In genomic region chr1:37514350-37515184, GRCh38 we compare ENCODE assay signal across 1 cellular context.
TF ChIP-seq lines count a peak whose summit lies in the region.

TSS of gene MEAF6 (minus strand) at chr1:37514766. CDS start at chr1:37514746, 20 bp downstream.

TF ChIP-seq in WTC11, 78 proteins besides CTCF, POLR2A, EP300 and RAD21 (continued from another document and continues in another):
- TF ChIP-seq PREB (CRISPR knock-in tag; IDR thresholded peaks at IDR 0.05; ENCODE audit: borderline replicate concordance) (no peak), CREB1 (CRISPR knock-in tag; IDR thresholded peaks at IDR 0.05) (0 out of 2 replicates have a peak, but pooled peaks have one; percentile 73), AR (CRISPR knock-in tag; IDR thresholded peaks at IDR 0.05) (no peak), ZNF317 (CRISPR knock-in tag; IDR thresholded peaks at IDR 0.05; ENCODE audit: borderline replicate concordance, low read depth) (no peak), ZBTB21 (CRISPR knock-in tag; IDR thresholded peaks at IDR 0.05; ENCODE audit: borderline replicate concordance) (no peak), NFE2L1 (CRISPR knock-in tag; IDR thresholded peaks at IDR 0.05) (peak; percentile 38; the same call in 1 of the 2 replicates), ZNF425 (CRISPR knock-in tag; conservative IDR thresholded peaks at IDR 0.05) (no peak), ZNF512 (CRISPR knock-in tag; IDR thresholded peaks at IDR 0.05; ENCODE audit: borderline replicate concordance) (no peak), PRDM15 (CRISPR knock-in tag; IDR thresholded peaks at IDR 0.05) (no peak; the same call in 1 of the 2 replicates), GABPB1 (CRISPR knock-in tag; IDR thresholded peaks at IDR 0.05) (no peak), ZNF281 (CRISPR knock-in tag; IDR thresholded peaks at IDR 0.05) (no peak), ATF3 (CRISPR knock-in tag; conservative IDR thresholded peaks at IDR 0.05) (no peak), USF1 (CRISPR knock-in tag; IDR thresholded peaks at IDR 0.05) (no peak), ATF6 (CRISPR knock-in tag; IDR thresholded peaks at IDR 0.05) (no peak), E2F4 (CRISPR knock-in tag; IDR thresholded peaks at IDR 0.05; ENCODE audit: borderline replicate concordance, low read depth) (no peak), SOX15 (CRISPR knock-in tag; IDR thresholded peaks at IDR 0.05) (no peak), ESRRA (CRISPR knock-in tag; IDR thresholded peaks at IDR 0.05; ENCODE audit: borderline replicate concordance) (no peak), SP1 (CRISPR knock-in tag; conservative IDR thresholded peaks at IDR 0.05) (peak; percentile 81; the same call in 1 of the 2 replicates), NR2C2 (CRISPR knock-in tag; IDR thresholded peaks at IDR 0.05) (no peak), NR1H2 (CRISPR knock-in tag; IDR thresholded peaks at IDR 0.05) (no peak), ZNF423 (CRISPR knock-in tag; IDR thresholded peaks at IDR 0.05) (no peak), KAT7 (CRISPR knock-in tag; IDR thresholded peaks at IDR 0.05; ENCODE audit: borderline replicate concordance) (no peak), ARID4B (CRISPR knock-in tag; IDR thresholded peaks at IDR 0.05; ENCODE audit: borderline replicate concordance) (0 out of 2 replicates have a peak, but pooled peaks have one; percentile 12), TEAD1 (CRISPR knock-in tag; IDR thresholded peaks at IDR 0.05) (peak; percentile 81), MLX (CRISPR knock-in tag; IDR thresholded peaks at IDR 0.05) (0 out of 2 replicates have a peak, but pooled peaks have one; percentile 78), GTF2I (CRISPR knock-in tag; conservative IDR thresholded peaks at IDR 0.05) (no peak)
